19 cellular contexts compared by ENCODE assay signal in the genomic region with DNA sequence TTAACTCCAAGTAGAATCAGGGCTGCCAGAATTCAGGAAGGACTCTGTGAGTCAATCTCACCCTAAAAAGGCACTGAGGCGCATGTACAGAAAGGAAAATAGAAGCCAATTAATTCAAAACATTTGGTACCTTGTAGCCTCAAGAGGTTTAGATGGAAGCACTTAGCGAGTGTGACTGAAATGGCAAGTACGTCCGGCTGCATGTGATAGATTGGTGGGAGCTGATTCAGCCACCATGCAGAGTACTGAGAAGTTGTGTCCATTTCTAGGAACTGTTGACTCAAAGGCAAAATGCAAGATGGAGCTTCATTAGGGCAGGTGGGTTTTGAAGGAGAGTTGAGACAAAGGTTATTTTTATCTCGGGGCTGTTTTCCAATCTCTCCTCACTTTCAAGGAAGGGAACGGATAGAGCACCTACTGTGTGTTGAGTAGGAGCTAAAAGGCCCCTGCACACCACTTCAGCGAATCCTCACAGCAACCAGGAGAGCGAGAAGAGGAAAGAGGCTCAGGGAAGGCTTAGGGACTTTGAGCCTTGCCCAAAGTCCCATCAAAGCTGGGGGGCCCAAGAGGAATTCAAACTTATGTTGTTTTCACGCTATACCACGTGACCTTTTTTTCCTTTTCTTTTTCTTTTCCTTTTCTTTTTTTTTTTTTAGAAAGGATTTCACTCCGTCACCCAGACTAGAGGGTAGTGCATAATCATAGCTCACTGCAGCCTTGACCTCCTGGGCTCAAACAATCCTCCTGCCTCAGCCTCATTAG. TPM values are rescaled to one million over a fixed set of nuclear protein-coding genes. Genes with fewer than 3 reads are reported as not detected.
A peak's percentile ranks its signal among the peaks of the same experiment; 100 is the strongest.
DNase-seq lines count a peak whose midpoint lies in the region; ATAC-seq and TF ChIP-seq lines count a peak whose summit lies in the region.
"Had no signal": no experiment of that assay in that cellular context is flagged by ENCODE, and none has a peak within 500 bp of the region (broad histone marks: within the 10 kb centered on the region; RNA-seq: fewer than 3 reads in every experiment).

No MANE protein-coding gene starts in this region.

- TF ChIP-seq CTCF in ascending aorta (IDR thresholded peaks at IDR 0.05), result no peak

- H3K27me3 ChIP-seq in ascending aorta, result no peaks in the 10 kb centered on the region
- H3K27me3 ChIP-seq: gastrocnemius medialis, vagina had no signal

- peak overlapping the region; percentile 48 to 73 for H3K27ac ChIP-seq in ascending aorta
- H3K27ac ChIP-seq: epithelial cell of prostate, gastrocnemius medialis, vagina had no signal

- ATAC-seq in activated T-cell treated with anti-CD3 and anti-CD28 coated beads, Interleukin-2, amount 50 U/mL, for 72 hours (replicated peaks in 1 of 2), result peak; percentile 43 to 75
- peak; percentile 83 for ATAC-seq in stimulated activated effector memory CD8-positive, alpha-beta T cell treated with anti-CD3 and anti-CD28 coated beads, Interleukin-12 subunit alpha, Interleukin-12 subunit beta, amount 100 ng/mL, for 72 hours
- no peak for ATAC-seq in GM18907 (IDR thresholded peaks at IDR 0.05; ENCODE audit: unreplicated experiment)
- no peak for ATAC-seq in GM18858 (IDR thresholded peaks at IDR 0.05; ENCODE audit: unreplicated experiment)
- ATAC-seq: gastrocnemius medialis had no signal

- peak in 1 of 2 donors; percentile 8 for DNase-seq in activated T-cell treated with anti-CD3 and anti-CD28 coated beads, Interleukin-2, amount 50 U/mL, for 72 hours
- no peak for DNase-seq in activated T-cell treated with anti-CD3 and anti-CD28 coated beads for 4 hours
- DNase-seq in HUDEP-2 (lab: John Stamatoyannopoulos, UW; ENCODE audit: unreplicated experiment in 76 of 76), result peak in 60 of 76 experiments; percentile 12 to 83 (median 50)
- no peak for DNase-seq in ascending aorta (ENCODE audit: low spot score in 2 of 2)
- peak in 1 of 2 donors; percentile 49 for DNase-seq in stimulated activated effector memory CD8-positive, alpha-beta T cell treated with anti-CD3 and anti-CD28 coated beads, Interleukin-12 subunit alpha, Interleukin-12 subunit beta, amount 100 ng/mL, for 72 hours (ENCODE audit: low spot score in 2 of 2)
- DNase-seq in DMS79 treated with DMSO at 0.1 percent for 48 hours (lab: John Stamatoyannopoulos, UW), result no peak
- DNase-seq: activated CD8-positive, alpha-beta memory T cell treated with anti-CD3 and anti-CD28 coated beads, Interleukin-2, amount 50 U/mL, for 48 hours; activated gamma-delta T cell; gastrocnemius medialis; kidney glomerular epithelial cell; NCI-H187; NCI-H446 treated with DMSO at 0.1 percent for 48 hours; NK-92 treated with Interleukin-12 subunit alpha and Interleukin-12 subunit beta, amount 100 ng/mL, for 24 hours; T-helper 9 cell had no signal

- no peaks in the 10 kb centered on the region for H3K36me3 ChIP-seq in ascending aorta
- H3K36me3 ChIP-seq: gastrocnemius medialis, vagina had no signal

- no peak overlapping the region for H3K27ac Mint-ChIP-seq in activated T-cell treated with anti-CD3 and anti-CD28 coated beads, Interleukin-2, amount 50 U/mL, for 72 hours
- H3K27ac Mint-ChIP-seq in stimulated activated effector memory CD8-positive, alpha-beta T cell treated with anti-CD3 and anti-CD28 coated beads, Interleukin-12 subunit alpha, Interleukin-12 subunit beta, amount 100 ng/mL, for 72 hours, result no peak overlapping the region
- H3K27ac Mint-ChIP-seq: memory B cell had no signal

- H3K9me3 ChIP-seq in ascending aorta, result peaks cover 0 to 7% of the 10 kb centered on the region in 2 donors
- H3K9me3 ChIP-seq: vagina had no signal

- H3K36me3 Mint-ChIP-seq in activated T-cell treated with anti-CD3 and anti-CD28 coated beads, Interleukin-2, amount 50 U/mL, for 72 hours (ENCODE audit: insufficient read depth in 2 of 2), result no peaks in the 10 kb centered on the region
- H3K36me3 Mint-ChIP-seq in stimulated activated effector memory CD8-positive, alpha-beta T cell treated with anti-CD3 and anti-CD28 coated beads, Interleukin-12 subunit alpha, Interleukin-12 subunit beta, amount 100 ng/mL, for 72 hours, result no peaks in the 10 kb centered on the region
- H3K36me3 Mint-ChIP-seq: memory B cell had no signal

- peaks cover 13% of the 10 kb centered on the region for H3K27me3 Mint-ChIP-seq in activated T-cell treated with anti-CD3 and anti-CD28 coated beads, Interleukin-2, amount 50 U/mL, for 72 hours (ENCODE audit: low read depth)
- H3K27me3 Mint-ChIP-seq: memory B cell had no signal

- H3K4me1 ChIP-seq in ascending aorta, result peaks cover 3 to 8% of the 10 kb centered on the region in 2 donors
- H3K4me1 ChIP-seq: gastrocnemius medialis, vagina had no signal

- peaks cover 1 to 2% of the 10 kb centered on the region in 2 donors for H3K9me3 Mint-ChIP-seq in activated T-cell treated with anti-CD3 and anti-CD28 coated beads, Interleukin-2, amount 50 U/mL, for 72 hours
- H3K9me3 Mint-ChIP-seq in stimulated activated effector memory CD8-positive, alpha-beta T cell treated with anti-CD3 and anti-CD28 coated beads, Interleukin-12 subunit alpha, Interleukin-12 subunit beta, amount 100 ng/mL, for 72 hours, result no peaks in the 10 kb centered on the region

- peaks cover 5% of the 10 kb centered on the region for H3K4me1 Mint-ChIP-seq in activated T-cell treated with anti-CD3 and anti-CD28 coated beads, Interleukin-2, amount 50 U/mL, for 72 hours (ENCODE audit: low read depth)
- H3K4me1 Mint-ChIP-seq in stimulated activated effector memory CD8-positive, alpha-beta T cell treated with anti-CD3 and anti-CD28 coated beads, Interleukin-12 subunit alpha, Interleukin-12 subunit beta, amount 100 ng/mL, for 72 hours, result peaks cover 23% of the 10 kb centered on the region

- intact Hi-C loops in ascending aorta (cut with DNase I), result loop anchor here (5.0 kb wide), 1 partner anchor 34 kb away; a partner anchor contains a TSS

- H3K4me3 Mint-ChIP-seq in activated T-cell treated with anti-CD3 and anti-CD28 coated beads, Interleukin-2, amount 50 U/mL, for 72 hours, result no peak overlapping the region
- no peak overlapping the region for H3K4me3 Mint-ChIP-seq in stimulated activated effector memory CD8-positive, alpha-beta T cell treated with anti-CD3 and anti-CD28 coated beads, Interleukin-12 subunit alpha, Interleukin-12 subunit beta, amount 100 ng/mL, for 72 hours
- H3K4me3 Mint-ChIP-seq: memory B cell had no signal

- no peak overlapping the region for H3K4me3 ChIP-seq in ascending aorta
- H3K4me3 ChIP-seq: gastrocnemius medialis, vagina had no signal

RNA-seq across cellular contexts. Expression of a gene that starts 34.6 kb away (rescaled TPM):
- total RNA-seq in activated T-cell treated with anti-CD3 and anti-CD28 coated beads, Interleukin-2, amount 50 U/mL, for 72 hours, result 10 to 100 TPM; 14.4 to 19.0 TPM
- total RNA-seq in ascending aorta, result 37.4 TPM

Comparison
In these comparisons a context has a peak if more than half of its experiments do, and no peak if none do; other contexts are left out.
1. ATAC-seq: peak in activated T-cell treated with anti-CD3 and anti-CD28 coated beads, Interleukin-2, amount 50 U/mL, for 72 hours (2 of 2) and stimulated activated effector memory CD8-positive, alpha-beta T cell treated with anti-CD3 and anti-CD28 coated beads, Interleukin-12 subunit alpha, Interleukin-12 subunit beta, amount 100 ng/mL, for 72 hours (single experiment); none in GM18907 (single experiment) and GM18858 (single experiment).
2. DNase-seq: peak in HUDEP-2 (60 of 76); none in activated T-cell treated with anti-CD3 and anti-CD28 coated beads for 4 hours (single experiment), ascending aorta (0 of 2) and DMS79 treated with DMSO at 0.1 percent for 48 hours (single experiment).